20 cellular contexts compared by ENCODE assay signal in the genomic region with DNA sequence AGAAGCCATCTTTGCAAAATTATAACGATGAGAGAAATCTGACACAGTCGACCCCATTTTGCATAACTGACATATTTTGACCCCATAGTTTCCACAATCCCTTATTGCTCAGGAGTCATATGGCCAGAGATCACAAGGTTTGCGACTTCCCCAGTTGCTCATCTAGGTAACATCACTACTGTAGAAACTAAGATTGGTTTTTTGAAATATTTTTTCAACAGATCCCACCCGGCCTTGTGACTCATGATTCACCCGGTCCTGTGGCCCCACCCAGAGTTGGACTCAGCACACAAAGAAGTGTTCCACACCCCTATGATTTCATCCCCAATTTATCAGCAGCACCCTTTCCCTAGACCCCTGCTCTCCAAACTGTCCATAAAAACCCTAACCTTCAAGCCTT. TPM values are rescaled to one million over a fixed set of nuclear protein-coding genes. Genes with fewer than 3 reads are reported as not detected.
DNase-seq lines count a peak whose midpoint lies in the region; ATAC-seq and TF ChIP-seq lines count a peak whose summit lies in the region.
"Had no signal": no experiment of that assay in that cellular context is flagged by ENCODE, and none has a peak within 500 bp of the region (broad histone marks: within the 10 kb centered on the region; RNA-seq: fewer than 3 reads in every experiment).

No MANE protein-coding gene starts in this region.

- 61% methylated on average over 5 of the region's 5 CpGs for WGBS in mammary epithelial cell (ENCODE audit: low coverage, missing lambda C conversion rate)

- BruUV-seq in OCI-LY7 (replicated peaks; lab: Mats Ljungman, UMichigan): no TSS peak
- no TSS peak for BruUV-seq in mammary epithelial cell (replicated peaks; lab: Mats Ljungman, UMichigan)

- no peak overlapping the region for H3K9ac ChIP-seq in mammary epithelial cell (ENCODE audit: insufficient read depth, low read length)

- intact Hi-C loops in OCI-LY7 (cut with micrococcal nuclease; ENCODE audit: unreplicated experiment): loop anchor here (1.0 kb wide), 1 partner anchor 20 kb away; no protein-coding TSS in a partner anchor
- intact Hi-C loops in mammary epithelial cell (cut with micrococcal nuclease): no loop called here

- H3K4me2 ChIP-seq in OCI-LY7 (ENCODE audit: low read length): peak overlapping the region; percentile 76
- no peak overlapping the region for H3K4me2 ChIP-seq in mammary epithelial cell (ENCODE audit: insufficient read depth, low read depth, low read length)

- H3K9me3 ChIP-seq in OCI-LY7 (ENCODE audit: low read length): no peaks in the 10 kb centered on the region; the same call in 1 of the 2 replicates
- H3K9me3 ChIP-seq in mammary epithelial cell (replicated peaks; ENCODE audit: insufficient read depth, low read length): peaks cover 11% of the 10 kb centered on the region
- H3K9me3 ChIP-seq: esophagus muscularis mucosa, suprapubic skin had no signal

- H3K27ac ChIP-seq in OCI-LY7 (ENCODE audit: low read depth, low read length, poor library complexity, severe bottlenecking): peak overlapping the region; percentile 95
- H3K27ac ChIP-seq in mammary epithelial cell (ENCODE audit: insufficient read depth, low read depth, low read length): no peak overlapping the region
- H3K27ac ChIP-seq: esophagus muscularis mucosa, suprapubic skin had no signal

- no peak for DNase-seq in activated T-cell treated with anti-CD3 and anti-CD28 coated beads, Interleukin-2, amount 50 U/mL, for 4 hours
- no peak for DNase-seq in activated T-cell treated with anti-CD3 and anti-CD28 coated beads, Interleukin-2, amount 50 U/mL, for 48 hours
- DNase-seq in OCI-LY7 (ENCODE audit: low spot score) (no peak), islet precursor cell (no peak), mammary epithelial cell (no peak)
- DNase-seq in activated naive CD8-positive, alpha-beta T cell treated with anti-CD3 and anti-CD28 coated beads, Interleukin-2, amount 50 U/mL, for 24 hours: no peak
- no peak for DNase-seq in stimulated activated effector memory CD8-positive, alpha-beta T cell treated with anti-CD3 and anti-CD28 coated beads, Interleukin-12 subunit alpha, Interleukin-12 subunit beta, amount 100 ng/mL, for 72 hours (ENCODE audit: low spot score in 2 of 2)
- DNase-seq: activated effector memory CD4-positive, alpha-beta T cell treated with anti-CD3 and anti-CD28 coated beads, Interleukin-2, amount 50 U/mL, for 16 hours; HCEC 1CT; NCI-H1694; right cardiac atrium; stimulated activated CD4-positive, alpha-beta T cell treated with anti-CD3 and anti-CD28 coated beads, Interleukin-1b, Interleukin-23, amount 100 ng/mL, for 48 hours; SW 1271 had no signal

- H3K36me3 ChIP-seq in OCI-LY7 (ENCODE audit: insufficient read depth, low read length) (peaks cover 8% of the 10 kb centered on the region; the same call in 1 of the 2 replicates), mammary epithelial cell (ENCODE audit: insufficient read depth, low read length) (no peaks in the 10 kb centered on the region)
- H3K36me3 ChIP-seq: esophagus muscularis mucosa, suprapubic skin had no signal

- H3K4me3 ChIP-seq in OCI-LY7 (ENCODE audit: low read depth, low read length, poor library complexity, severe bottlenecking) (peak overlapping the region; percentile 51), mammary epithelial cell (replicated peaks in 1 of 3; ENCODE audit: insufficient read depth in 1 of 3, low read depth in 2 of 3, low read length in 3 of 3) (no peak overlapping the region)
- H3K4me3 ChIP-seq: esophagus muscularis mucosa, suprapubic skin had no signal

- H3K4me1 ChIP-seq in OCI-LY7 (ENCODE audit: insufficient read depth, low read length, poor library complexity, severe bottlenecking): peaks cover 85% of the 10 kb centered on the region
- no peaks in the 10 kb centered on the region for H3K4me1 ChIP-seq in mammary epithelial cell (ENCODE audit: insufficient read depth, low read length)
- H3K4me1 ChIP-seq: esophagus muscularis mucosa, suprapubic skin had no signal

- dilution Hi-C loops in mammary epithelial cell (cut with HindIII; ENCODE audit: low sequenced_read_pairs): no loop called here

- POLR2A ChIA-PET in OCI-LY7 (lab: Charles Lee): interaction anchor here (1.5 to 11.8 kb wide), 4 partner anchors 18 to 76 kb away, joined by 4 to 271 read pairs (median 62); no protein-coding TSS in a partner anchor

- H4K20me1 ChIP-seq in OCI-LY7 (ENCODE audit: insufficient read depth, low read length): no peaks in the 10 kb centered on the region
- H4K20me1 ChIP-seq in mammary epithelial cell (ENCODE audit: insufficient read depth, low read length): no peaks in the 10 kb centered on the region

- in situ Hi-C loops in mammary epithelial cell (cut with MboI; ENCODE audit: low sequenced_read_pairs in 2 of 2): no loop called here

- H3K27ac Mint-ChIP-seq in activated naive CD8-positive, alpha-beta T cell treated with anti-CD3 and anti-CD28 coated beads, Interleukin-2, amount 50 U/mL, for 24 hours: peak overlapping the region; percentile 88
- peak overlapping the region; percentile 94 for H3K27ac Mint-ChIP-seq in stimulated activated effector memory CD8-positive, alpha-beta T cell treated with anti-CD3 and anti-CD28 coated beads, Interleukin-12 subunit alpha, Interleukin-12 subunit beta, amount 100 ng/mL, for 72 hours
- H3K27ac Mint-ChIP-seq: dendritic cell treated with granulocyte-macrophage colony-stimulating factor and Interleukin-4, amounts not matched to agents 40 ng/mL and 50 ng/mL, for 4 days had no signal

- peak; percentile 42 to 68 for ATAC-seq in activated T-cell treated with anti-CD3 and anti-CD28 coated beads, Interleukin-2, amount 50 U/mL, for 4 hours
- ATAC-seq in activated naive CD8-positive, alpha-beta T cell treated with anti-CD3 and anti-CD28 coated beads, Interleukin-2, amount 50 U/mL, for 24 hours: peak; percentile 70
- peak; percentile 54 for ATAC-seq in stimulated activated effector memory CD8-positive, alpha-beta T cell treated with anti-CD3 and anti-CD28 coated beads, Interleukin-12 subunit alpha, Interleukin-12 subunit beta, amount 100 ng/mL, for 72 hours
- no peak for ATAC-seq in GM19324 (IDR thresholded peaks at IDR 0.05; ENCODE audit: low FRiP score, unreplicated experiment)
- ATAC-seq: right cardiac atrium had no signal

- H2AFZ ChIP-seq in OCI-LY7 (ENCODE audit: low read length) (peak overlapping the region; percentile 45; the same call in 1 of the 2 replicates), mammary epithelial cell (ENCODE audit: low read depth, low read length) (no peak overlapping the region)

- no peaks in the 10 kb centered on the region for H3K9me2 ChIP-seq in OCI-LY7 (ENCODE audit: insufficient read depth, low read length)

- H3K79me2 ChIP-seq in OCI-LY7 (ENCODE audit: insufficient read depth, low read depth, low read length): no peaks in the 10 kb centered on the region
- H3K79me2 ChIP-seq in mammary epithelial cell (ENCODE audit: insufficient read depth, low read length): no peaks in the 10 kb centered on the region

- H3K27me3 ChIP-seq in mammary epithelial cell (ENCODE audit: insufficient read depth, low read length): no peaks in the 10 kb centered on the region
- H3K27me3 ChIP-seq: esophagus muscularis mucosa, suprapubic skin had no signal

- H3K27me3 Mint-ChIP-seq in activated T-cell treated with anti-CD3 and anti-CD28 coated beads, Interleukin-2, amount 50 U/mL, for 4 hours (ENCODE audit: low read depth): no peaks in the 10 kb centered on the region
- no peaks in the 10 kb centered on the region for H3K27me3 Mint-ChIP-seq in activated naive CD8-positive, alpha-beta T cell treated with anti-CD3 and anti-CD28 coated beads, Interleukin-2, amount 50 U/mL, for 24 hours
- H3K27me3 Mint-ChIP-seq: dendritic cell treated with granulocyte-macrophage colony-stimulating factor and Interleukin-4, amounts not matched to agents 40 ng/mL and 50 ng/mL, for 4 days had no signal

- H3K4me3 Mint-ChIP-seq in activated T-cell treated with anti-CD3 and anti-CD28 coated beads, Interleukin-2, amount 50 U/mL, for 4 hours: no peak overlapping the region
- H3K4me3 Mint-ChIP-seq in activated naive CD8-positive, alpha-beta T cell treated with anti-CD3 and anti-CD28 coated beads, Interleukin-2, amount 50 U/mL, for 24 hours: no peak overlapping the region
- H3K4me3 Mint-ChIP-seq in stimulated activated effector memory CD8-positive, alpha-beta T cell treated with anti-CD3 and anti-CD28 coated beads, Interleukin-12 subunit alpha, Interleukin-12 subunit beta, amount 100 ng/mL, for 72 hours: peak overlapping the region; percentile 61
- H3K4me3 Mint-ChIP-seq: dendritic cell treated with granulocyte-macrophage colony-stimulating factor and Interleukin-4, amounts not matched to agents 40 ng/mL and 50 ng/mL, for 4 days had no signal

- TF ChIP-seq CTCF in OCI-LY7 (conservative IDR thresholded peaks at IDR 0.05; ENCODE audit: low read length): no peak
- TF ChIP-seq CTCF in mammary epithelial cell (conservative IDR thresholded peaks at IDR 0.05 in 1 of 2, IDR thresholded peaks at IDR 0.05 in 1 of 2; ENCODE audit: extremely low read depth in 1 of 2, insufficient read depth in 1 of 2, low read depth in 1 of 2, low read length in 2 of 2): no peak

- H3K4me1 Mint-ChIP-seq in activated T-cell treated with anti-CD3 and anti-CD28 coated beads, Interleukin-2, amount 50 U/mL, for 4 hours (ENCODE audit: low read depth): peaks cover 43% of the 10 kb centered on the region
- H3K4me1 Mint-ChIP-seq in activated naive CD8-positive, alpha-beta T cell treated with anti-CD3 and anti-CD28 coated beads, Interleukin-2, amount 50 U/mL, for 24 hours: peaks cover 34% of the 10 kb centered on the region
- peaks cover 29% of the 10 kb centered on the region for H3K4me1 Mint-ChIP-seq in stimulated activated effector memory CD8-positive, alpha-beta T cell treated with anti-CD3 and anti-CD28 coated beads, Interleukin-12 subunit alpha, Interleukin-12 subunit beta, amount 100 ng/mL, for 72 hours

- no peaks in the 10 kb centered on the region for H3K36me3 Mint-ChIP-seq in activated T-cell treated with anti-CD3 and anti-CD28 coated beads, Interleukin-2, amount 50 U/mL, for 4 hours (ENCODE audit: insufficient read depth)
- peaks cover 15% of the 10 kb centered on the region for H3K36me3 Mint-ChIP-seq in activated naive CD8-positive, alpha-beta T cell treated with anti-CD3 and anti-CD28 coated beads, Interleukin-2, amount 50 U/mL, for 24 hours (ENCODE audit: low read depth)
- no peaks in the 10 kb centered on the region for H3K36me3 Mint-ChIP-seq in stimulated activated effector memory CD8-positive, alpha-beta T cell treated with anti-CD3 and anti-CD28 coated beads, Interleukin-12 subunit alpha, Interleukin-12 subunit beta, amount 100 ng/mL, for 72 hours

- peaks cover 9% of the 10 kb centered on the region for H3K9me3 Mint-ChIP-seq in activated T-cell treated with anti-CD3 and anti-CD28 coated beads, Interleukin-2, amount 50 U/mL, for 4 hours
- H3K9me3 Mint-ChIP-seq in activated naive CD8-positive, alpha-beta T cell treated with anti-CD3 and anti-CD28 coated beads, Interleukin-2, amount 50 U/mL, for 24 hours: peaks cover 9% of the 10 kb centered on the region
- no peaks in the 10 kb centered on the region for H3K9me3 Mint-ChIP-seq in stimulated activated effector memory CD8-positive, alpha-beta T cell treated with anti-CD3 and anti-CD28 coated beads, Interleukin-12 subunit alpha, Interleukin-12 subunit beta, amount 100 ng/mL, for 72 hours
- H3K9me3 Mint-ChIP-seq: dendritic cell treated with granulocyte-macrophage colony-stimulating factor and Interleukin-4, amounts not matched to agents 40 ng/mL and 50 ng/mL, for 4 days had no signal

- CTCF ChIA-PET in OCI-LY7 (lab: Charles Lee; ENCODE audit: unreplicated experiment): no interaction called here
- CTCF ChIA-PET in mammary epithelial cell (lab: Charles Lee; ENCODE audit: low non-redundant PET): no interaction called here

RNA-seq across cellular contexts. Expression of gene TIMD4, which starts 50.2 kb away (rescaled TPM):
- total RNA-seq in activated T-cell treated with anti-CD3 and anti-CD28 coated beads, Interleukin-2, amount 50 U/mL, for 4 hours: 1 to 10 TPM in 2 of 3 donors, under 1 TPM in 1; 0.52 to 1.4 (median 1.2) TPM
- total RNA-seq in OCI-LY7 (2014; rRNA removed; shearing (Covaris generic)): 0.82 and 1.1 TPM in 2 replicates
- total RNA-seq in OCI-LY7 (2022): 0.50 and 1.3 TPM in 2 replicates
- total RNA-seq in mammary epithelial cell: not detected
- not detected for polyA plus RNA-seq in mammary epithelial cell
- polyA minus RNA-seq in mammary epithelial cell: not detected
- total RNA-seq: HT1080, MCF 10A, mesenteric fat pad had no signal
